8 cellular contexts compared by ENCODE assay signal in the genomic region with DNA sequence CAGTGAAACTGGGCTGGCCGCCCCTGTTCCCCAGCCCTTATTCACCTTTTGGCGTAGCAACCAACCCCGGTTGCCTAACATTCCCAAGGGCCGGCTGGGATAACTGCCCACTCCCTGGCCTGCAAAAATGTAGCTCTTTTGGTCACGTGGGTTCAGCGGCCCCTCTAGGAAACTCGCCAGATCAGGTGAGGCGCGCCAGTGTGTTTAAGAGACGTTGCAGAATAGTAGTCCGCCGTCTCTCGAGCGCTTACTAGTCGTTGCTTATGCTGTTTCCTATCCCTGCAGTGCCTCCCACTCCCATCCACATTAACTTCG. TPM values are rescaled to one million over a fixed set of nuclear protein-coding genes. Genes with fewer than 3 reads are reported as not detected.
DNase-seq lines count a peak whose midpoint lies in the region; ATAC-seq and TF ChIP-seq lines count a peak whose summit lies in the region.

No MANE protein-coding gene starts in this region.

- no peaks in the 10 kb centered on the region for H3K27me3 ChIP-seq in ACC112 (ENCODE audit: insufficient read depth, low read length)
- no peaks in the 10 kb centered on the region for H3K27me3 ChIP-seq in iPS-15b (ENCODE audit: control insufficient read depth, insufficient read depth, low read length)
- no peaks in the 10 kb centered on the region for H3K27me3 ChIP-seq in gastrocnemius medialis

- H3K9ac ChIP-seq in iPS-15b (ENCODE audit: low read depth, low read length): peak overlapping the region; percentile 93

- H3K4me3 Mint-ChIP-seq in T-helper 17 cell (peak overlapping the region; percentile 97), brain (peak overlapping the region; percentile 99 to 100 (median 99))

- ATAC-seq in T-helper 17 cell: no peak
- ATAC-seq in gastrocnemius medialis: peak in 1 of 2 donors; percentile 4
- no peak for ATAC-seq in HG03139 (IDR thresholded peaks at IDR 0.05; ENCODE audit: unreplicated experiment)

- H3K4me1 Mint-ChIP-seq in T-helper 17 cell: peaks cover 46% of the 10 kb centered on the region
- peaks cover 76% of the 10 kb centered on the region for H3K4me1 Mint-ChIP-seq in brain

- H3K79me2 ChIP-seq in ACC112 (ENCODE audit: control insufficient read depth, insufficient read depth, low read length, unreplicated experiment): peaks cover 65% of the 10 kb centered on the region

- in situ Hi-C loops in gastrocnemius medialis (cut with MboI; ENCODE audit: low sequenced_read_pairs in 4 of 4): loop anchor here in 2 of 4 donors (25.0 kb wide), 1 partner anchor 1304 kb away; a partner anchor contains a TSS

- H3K4me3 ChIP-seq in ACC112 (ENCODE audit: low read depth, low read length) (peak overlapping the region; percentile 82), iPS-15b (ENCODE audit: low read depth, low read length) (peak overlapping the region; percentile 98), gastrocnemius medialis (peak overlapping the region; percentile 88 to 99 (median 96))

- peak; percentile 78 for DNase-seq in NCI-H1092 treated with DMSO at 0.1 percent for 48 hours (lab: John Stamatoyannopoulos, UW)
- DNase-seq in T-helper 17 cell: peak; percentile 24 to 27 (median 26)
- peak; percentile 13 to 53 for DNase-seq in gastrocnemius medialis

- H3K9me3 Mint-ChIP-seq in brain: peaks cover 0 to 4% (median 0%) of the 10 kb centered on the region in 5 experiments

- H3K36me3 ChIP-seq in ACC112 (ENCODE audit: insufficient read depth, low read length) (peaks cover 6% of the 10 kb centered on the region), iPS-15b (ENCODE audit: control insufficient read depth, insufficient read depth, low read length) (no peaks in the 10 kb centered on the region), gastrocnemius medialis (peaks cover 0 to 20% of the 10 kb centered on the region in 2 donors)

- H3K27me3 Mint-ChIP-seq in T-helper 17 cell: no peaks in the 10 kb centered on the region
- H3K27me3 Mint-ChIP-seq in brain: peaks cover 19% of the 10 kb centered on the region

- H3K4me1 ChIP-seq in ACC112 (ENCODE audit: control insufficient read depth, insufficient read depth, low read length, unreplicated experiment) (peaks cover 27% of the 10 kb centered on the region), iPS-15b (ENCODE audit: control insufficient read depth, insufficient read depth, low read length) (peaks cover 12% of the 10 kb centered on the region), gastrocnemius medialis (peaks cover 19 to 26% of the 10 kb centered on the region in 2 donors)

- TF ChIP-seq POLR2A in GM19099 (IDR thresholded peaks at IDR 0.05; ENCODE audit: extremely low read depth, insufficient read length, low read depth): peak; percentile 36
- no peak for TF ChIP-seq POLR2A in gastrocnemius medialis (IDR thresholded peaks at IDR 0.05)

- intact Hi-C loops in gastrocnemius medialis (cut with DNase I; ENCODE audit: low total_unique reads): loop anchor here (2.0 to 5.0 kb wide), 2 partner anchors 46 to 131 kb away; a partner anchor contains a TSS

- TF ChIP-seq CTCF in brain (conservative IDR thresholded peaks at IDR 0.05) (no peak), gastrocnemius medialis (IDR thresholded peaks at IDR 0.05 in 4 of 5, conservative IDR thresholded peaks at IDR 0.05 in 1 of 5) (no peak)

- no peaks in the 10 kb centered on the region for H3K36me3 Mint-ChIP-seq in T-helper 17 cell (ENCODE audit: low read depth)
- peaks cover 30% of the 10 kb centered on the region for H3K36me3 Mint-ChIP-seq in brain

- H3K27ac ChIP-seq in ACC112 (ENCODE audit: low read depth, low read length): peak overlapping the region; percentile 91
- H3K27ac ChIP-seq in gastrocnemius medialis: peak overlapping the region; percentile 95 to 98 (median 96)

- H2AFZ ChIP-seq in ACC112 (ENCODE audit: low read length, unreplicated experiment): peak overlapping the region; percentile 71

- H3K9me3 ChIP-seq in T-helper 17 cell (ENCODE audit: control insufficient read depth, low read length, poor library complexity, severe bottlenecking) (no peaks in the 10 kb centered on the region), iPS-15b (ENCODE audit: control insufficient read depth, insufficient read depth, low read length) (no peaks in the 10 kb centered on the region), gastrocnemius medialis (no peaks in the 10 kb centered on the region)

- H3K27ac Mint-ChIP-seq in T-helper 17 cell: peak overlapping the region; percentile 99
- peak overlapping the region; percentile 98 to 100 (median 99) for H3K27ac Mint-ChIP-seq in brain

RNA-seq across cellular contexts. Expression of a gene that starts 0.6 kb away (rescaled TPM):
- total RNA-seq in T-helper 17 cell: 10 to 100 TPM; 61.5 to 67.1 TPM
- polyA plus RNA-seq in brain (ENCODE audit: insufficient read depth, low read depth, low replicate concordance): 23.0 TPM
- total RNA-seq in gastrocnemius medialis: 10 to 100 TPM; 10.2 to 20.5 (median 16.9) TPM

RNA-seq across cellular contexts. Expression of a gene that starts 1.3 kb away (rescaled TPM):
- total RNA-seq in T-helper 17 cell: 10 to 100 TPM; 55.5 to 79.1 TPM
- polyA plus RNA-seq in brain (ENCODE audit: insufficient read depth, low read depth, low replicate concordance): 4.6 TPM
- total RNA-seq in gastrocnemius medialis: 10 to 100 TPM in 2 of 4 donors, 1 to 10 TPM in 2; 3.6 to 13.6 (median 8.9) TPM

Comparison
In these comparisons a context has a peak if more than half of its experiments do, and no peak if none do; other contexts are left out.
1. DNase-seq: peak in every context shown above with its lines; median percentile 78 in NCI-H1092 treated with DMSO at 0.1 percent for 48 hours; 33 in gastrocnemius medialis; 26 in T-helper 17 cell.